22 cellular contexts compared by ENCODE assay signal in the genomic region with DNA sequence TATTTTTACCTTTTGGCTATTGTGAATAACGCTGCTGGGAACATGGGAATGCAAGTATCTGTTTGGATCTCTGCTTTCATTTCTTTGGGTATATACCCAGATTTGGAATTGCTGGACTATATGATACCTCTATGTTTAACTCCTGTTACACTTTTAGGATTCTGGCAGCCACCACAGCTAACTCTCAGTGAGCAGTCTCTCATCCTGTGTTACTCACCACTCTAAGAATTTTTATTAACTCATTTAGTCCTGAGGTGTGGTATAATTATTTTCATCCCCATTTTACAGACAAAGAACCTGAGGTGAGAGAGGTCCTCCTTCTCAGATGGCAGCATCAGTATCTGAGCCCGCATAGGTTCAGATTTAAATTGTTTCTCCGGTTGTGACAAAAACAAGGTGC. TPM values are rescaled to one million over a fixed set of nuclear protein-coding genes. Genes with fewer than 3 reads are reported as not detected.
DNase-seq lines count a peak whose midpoint lies in the region; ATAC-seq, FAIRE-seq and TF ChIP-seq lines count a peak whose summit lies in the region.
"Had no signal": no experiment of that assay in that cellular context is flagged by ENCODE, and none has a peak within 500 bp of the region (broad histone marks: within the 10 kb centered on the region; RNA-seq: fewer than 3 reads in every experiment).

No MANE protein-coding gene starts in this region.

- H3K4ac ChIP-seq in H9 (ENCODE audit: low read depth, low read length): no peak overlapping the region

- no peak overlapping the region for H2AFZ ChIP-seq in H9 (ENCODE audit: low read length)
- no peak overlapping the region for H2AFZ ChIP-seq in keratinocyte (ENCODE audit: control insufficient read depth, low read length)
- H2AFZ ChIP-seq in GM23248: no peak overlapping the region
- H2AFZ ChIP-seq: parathyroid adenoma had no signal

- CTCF ChIA-PET in A673 (lab: Charles Lee): no interaction called here

- no peaks in the 10 kb centered on the region for H3K23me2 ChIP-seq in H9 (ENCODE audit: insufficient read length, low read depth, low read length, poor library complexity, severe bottlenecking)

- H2BK20ac ChIP-seq in H9 (ENCODE audit: low read depth, low read length, poor library complexity, severe bottlenecking): no peak overlapping the region

- H4K20me1 ChIP-seq in H9 (ENCODE audit: control insufficient read depth, insufficient read depth, insufficient read length) (no peaks in the 10 kb centered on the region), keratinocyte (ENCODE audit: control insufficient read depth, extremely low read depth, insufficient read depth, low read length) (no peaks in the 10 kb centered on the region), GM23248 (ENCODE audit: insufficient read depth) (no peaks in the 10 kb centered on the region)

- no peak overlapping the region for H3K9ac ChIP-seq in H9 (ENCODE audit: extremely low read depth, insufficient read length, low read length)
- H3K9ac ChIP-seq in keratinocyte (ENCODE audit: control insufficient read depth, extremely low read depth, insufficient read depth, low read length): no peak overlapping the region
- H3K9ac ChIP-seq in stomach smooth muscle (ENCODE audit: low read length in 2 of 2): peak overlapping the region; percentile 5 to 59
- no peak overlapping the region for H3K9ac ChIP-seq in GM23248
- H3K9ac ChIP-seq: parathyroid adenoma had no signal

- H3K27ac Mint-ChIP-seq in H9 (peak overlapping the region in 2 of 3 experiments; percentile 91 to 93; a peak in 3 of 7 replicates), brain (peak overlapping the region; percentile 8 to 98 (median 84))
- H3K27ac Mint-ChIP-seq: activated naive CD8-positive, alpha-beta T cell; IgD-negative memory B cell had no signal

- H3K36me3 Mint-ChIP-seq in H9 (ENCODE audit: insufficient read depth in 1 of 3, low read depth in 3 of 3): no peaks in the 10 kb centered on the region; a peak in 1 of 7 replicates
- no peaks in the 10 kb centered on the region for H3K36me3 Mint-ChIP-seq in brain
- H3K36me3 Mint-ChIP-seq: activated naive CD8-positive, alpha-beta T cell had no signal

- no peaks in the 10 kb centered on the region for H3K79me1 ChIP-seq in H9 (ENCODE audit: insufficient read depth, low read depth, low read length, poor library complexity, severe bottlenecking)

- no peaks in the 10 kb centered on the region for H3K27me3 Mint-ChIP-seq in H9 (ENCODE audit: low read depth)
- no peaks in the 10 kb centered on the region for H3K27me3 Mint-ChIP-seq in brain
- H3K27me3 Mint-ChIP-seq: activated naive CD8-positive, alpha-beta T cell had no signal

- FAIRE-seq in keratinocyte (lab: Jason Lieb, UNC): no peak
- FAIRE-seq: TTC549 had no signal

- no peak overlapping the region for H2BK12ac ChIP-seq in H9 (ENCODE audit: insufficient read length, low read depth, low read length)

- H3F3A ChIP-seq in GM23248 (ENCODE audit: insufficient read depth): no peaks in the 10 kb centered on the region

- POLR2A ChIA-PET in A673 (lab: Charles Lee; ENCODE audit: low non-redundant PET): no interaction called here

- no peaks in the 10 kb centered on the region for H3K9me2 ChIP-seq in GM23248 (ENCODE audit: insufficient read depth)

- H3K9me3 ChIP-seq in H9 (ENCODE audit: control insufficient read depth, low read depth, low read length) (no peaks in the 10 kb centered on the region), keratinocyte (ENCODE audit: control insufficient read depth, low read depth, low read length) (no peaks in the 10 kb centered on the region), stomach smooth muscle (ENCODE audit: control insufficient read depth in 2 of 2, low read length in 2 of 2) (no peaks in the 10 kb centered on the region), A673 (ENCODE audit: low read depth, low read length, poor library complexity, severe bottlenecking) (no peaks in the 10 kb centered on the region), GM23248 (ENCODE audit: low read depth) (no peaks in the 10 kb centered on the region)
- H3K9me3 ChIP-seq: Peyer's patch had no signal

- no peak overlapping the region for H3K18ac ChIP-seq in H9 (ENCODE audit: insufficient read length, low read depth, low read length)

- H3K14ac ChIP-seq in H9 (ENCODE audit: insufficient read depth, low read length): no peak overlapping the region

- H3K36me3 ChIP-seq in keratinocyte (ENCODE audit: control insufficient read depth in 2 of 2, extremely low read depth in 1 of 2, insufficient read depth in 2 of 2, low read length in 2 of 2): no peaks in the 10 kb centered on the region
- H3K36me3 ChIP-seq in stomach smooth muscle (ENCODE audit: control insufficient read depth in 2 of 2, insufficient read depth in 2 of 2, low read length in 2 of 2): no peaks in the 10 kb centered on the region
- no peaks in the 10 kb centered on the region for H3K36me3 ChIP-seq in A673 (ENCODE audit: insufficient read depth, low read length, poor library complexity, severe bottlenecking)
- no peaks in the 10 kb centered on the region for H3K36me3 ChIP-seq in GM23248 (ENCODE audit: low read depth)
- H3K36me3 ChIP-seq: Peyer's patch had no signal

- no peak overlapping the region for H3K4me2 ChIP-seq in H9 (ENCODE audit: insufficient read depth, insufficient read length, low read length)
- H3K4me2 ChIP-seq in keratinocyte (ENCODE audit: control insufficient read depth, extremely low read depth, insufficient read depth, low read depth, low read length): peak overlapping the region; percentile 36
- no peak overlapping the region for H3K4me2 ChIP-seq in GM23248 (ENCODE audit: unreplicated experiment)

- DNase-seq in H9 (no peak), keratinocyte (ENCODE audit: low read depth, low spot score) (no peak), GM19238 (ENCODE audit: insufficient read length, low spot score) (no peak), A673 (ENCODE audit: low spot score) (no peak), GM23248 (no peak)
- DNase-seq: activated CD4-positive, alpha-beta T cell treated with anti-CD3 and anti-CD28 coated beads, Interleukin-2, amount 50 U/mL, for 4 hours; activated T-cell treated with anti-CD3 and anti-CD28 coated beads, Interleukin-2, amount 50 U/mL, for 1 hour; COR-L47; GDM1; left colon; MV-4-11; NCI-H2107; Peyer's patch; stimulated activated CD4-positive, alpha-beta T cell treated with anti-CD3 and anti-CD28 coated beads, Interleukin-12 subunit alpha, Interleukin-12 subunit beta, amount 100 ng/mL, for 4 hours; stimulated activated naive CD4-positive, alpha-beta T cell had no signal

- no peak overlapping the region for H2BK120ac ChIP-seq in H9 (ENCODE audit: low read depth, low read length, poor library complexity, severe bottlenecking)

- H4K5ac ChIP-seq in H9 (ENCODE audit: insufficient read length, low read depth, low read length): no peak overlapping the region

- no peak overlapping the region for H3K56ac ChIP-seq in H9 (ENCODE audit: insufficient read length, low read depth, low read length)

- H3K23ac ChIP-seq in H9 (ENCODE audit: insufficient read length, low read depth, low read length): no peak overlapping the region

- peaks cover 3% of the 10 kb centered on the region; the same call in 1 of the 2 replicates for H3K4me1 ChIP-seq in H9 (ENCODE audit: insufficient read depth, low read length)
- peaks cover 29% of the 10 kb centered on the region for H3K4me1 ChIP-seq in keratinocyte (ENCODE audit: control insufficient read depth, extremely low read depth, insufficient read depth, low read length)
- H3K4me1 ChIP-seq in stomach smooth muscle (ENCODE audit: control insufficient read depth, insufficient read depth, low read length): peaks cover 26% of the 10 kb centered on the region
- H3K4me1 ChIP-seq in A673 (ENCODE audit: insufficient read depth, low read length, poor library complexity, severe bottlenecking): no peaks in the 10 kb centered on the region
- peaks cover 12% of the 10 kb centered on the region for H3K4me1 ChIP-seq in GM23248 (ENCODE audit: insufficient read depth)

- H3K27ac ChIP-seq in H9 (ENCODE audit: insufficient read length, low read depth, low read length): no peak overlapping the region
- H3K27ac ChIP-seq in keratinocyte (ENCODE audit: control insufficient read depth, insufficient read depth, low read length): peak overlapping the region; percentile 91
- H3K27ac ChIP-seq in stomach smooth muscle (ENCODE audit: low read length): peak overlapping the region; percentile 81
- no peak overlapping the region for H3K27ac ChIP-seq in A673 (ENCODE audit: low read depth, low read length, poor library complexity, severe bottlenecking)
- no peak overlapping the region for H3K27ac ChIP-seq in GM23248
- H3K27ac ChIP-seq: parathyroid adenoma had no signal

- no peak overlapping the region for H3K4me3 Mint-ChIP-seq in H9
- H3K4me3 Mint-ChIP-seq in brain: no peak overlapping the region
- H3K4me3 Mint-ChIP-seq: activated naive CD8-positive, alpha-beta T cell; IgD-negative memory B cell had no signal

- H3K9me1 ChIP-seq in keratinocyte (ENCODE audit: control insufficient read depth, extremely low read depth, insufficient read depth, low read length): no peaks in the 10 kb centered on the region

- peak overlapping the region; percentile 47 for H3T11ph ChIP-seq in H9 (ENCODE audit: low read length)

- peaks cover 29 to 31% of the 10 kb centered on the region in 2 experiments for H3K4me1 Mint-ChIP-seq in H9
- H3K4me1 Mint-ChIP-seq in brain: peaks cover 43% of the 10 kb centered on the region

- intact Hi-C loops in A673 (cut with micrococcal nuclease; ENCODE audit: unreplicated experiment): no loop called here

- TF ChIP-seq CTCF in H9 (conservative IDR thresholded peaks at IDR 0.05) (no peak), brain (conservative IDR thresholded peaks at IDR 0.05) (no peak), keratinocyte (optimal IDR thresholded peaks at IDR 0.05 in 1 of 3, IDR thresholded peaks at IDR 0.05 in 1 of 3, conservative IDR thresholded peaks at IDR 0.05 in 1 of 3; ENCODE audit: extremely low read depth in 1 of 3, insufficient read depth in 2 of 3, low read length in 3 of 3) (no peak), A673 (conservative IDR thresholded peaks at IDR 0.05; ENCODE audit: low read depth, low read length) (no peak)

- WGBS in H9 (ENCODE audit: extremely low coverage, insufficient read length, low lambda C conversion rate): no CpG with 5 or more reads among the region's 3 CpGs
- WGBS in GM23248 (ENCODE audit: low coverage in 1 of 2, low lambda C conversion rate in 2 of 2, missing lambda C conversion rate in 2 of 2), 2 experiments: 85 to 88% methylated on average over 3 of the region's 3 CpGs

- H4K91ac ChIP-seq in H9 (ENCODE audit: insufficient read length, low read depth, low read length): no peak overlapping the region

- H2BK5ac ChIP-seq in H9 (ENCODE audit: insufficient read length, low read length): no peak overlapping the region

- H3K27me3 ChIP-seq in H9 (ENCODE audit: insufficient read depth, low read length): no peaks in the 10 kb centered on the region
- no peaks in the 10 kb centered on the region for H3K27me3 ChIP-seq in keratinocyte (ENCODE audit: control insufficient read depth, extremely low read depth, insufficient read depth, low read length)
- no peaks in the 10 kb centered on the region for H3K27me3 ChIP-seq in stomach smooth muscle (ENCODE audit: control insufficient read depth in 1 of 2, insufficient read depth in 2 of 2, low read length in 2 of 2)
- H3K27me3 ChIP-seq in A673 (replicated peaks; ENCODE audit: insufficient read depth, low read depth, low read length, poor library complexity): no peaks in the 10 kb centered on the region
- no peaks in the 10 kb centered on the region for H3K27me3 ChIP-seq in GM23248 (replicated peaks; ENCODE audit: insufficient read depth)
- H3K27me3 ChIP-seq: Peyer's patch had no signal

- dilution Hi-C loops in keratinocyte (cut with MboI; ENCODE audit: extremely low pct_ligation_motif_present, low sequenced_read_pairs): no loop called here

- no peak overlapping the region for H2BK15ac ChIP-seq in H9 (ENCODE audit: low read depth, low read length)

- H3K9me3 Mint-ChIP-seq in H9 (no peaks in the 10 kb centered on the region), brain (peaks cover 0 to 3% (median 0%) of the 10 kb centered on the region in 5 experiments)

- no peak for ATAC-seq in SK-N-SH treated with all-trans-retinoic acid at 6 μM for 48 hours
- ATAC-seq: left colon had no signal

- in situ Hi-C loops in GM23248 (cut with MboI): no loop called here

- no peaks in the 10 kb centered on the region for H3K79me2 ChIP-seq in H9 (ENCODE audit: insufficient read depth, low read length)
- H3K79me2 ChIP-seq in keratinocyte (ENCODE audit: control insufficient read depth, insufficient read depth, low read length): no peaks in the 10 kb centered on the region
- no peaks in the 10 kb centered on the region for H3K79me2 ChIP-seq in GM23248 (ENCODE audit: insufficient read depth)

- no TSS peak for BruUV-seq in A673 (replicated peaks; lab: Mats Ljungman, UMichigan)

- H2AK5ac ChIP-seq in H9 (ENCODE audit: insufficient read length, low read length): no peak overlapping the region

- H3K4me3 ChIP-seq in keratinocyte (ENCODE audit: control insufficient read depth in 2 of 3, extremely low read depth in 1 of 3, insufficient read depth in 2 of 3, low read depth in 1 of 3, low read length in 3 of 3) (no peak overlapping the region), stomach smooth muscle (ENCODE audit: low read length in 2 of 2) (no peak overlapping the region), A673 (ENCODE audit: low read depth, low read length, poor library complexity, severe bottlenecking) (no peak overlapping the region), GM23248 (no peak overlapping the region)
- H3K4me3 ChIP-seq: Peyer's patch had no signal

- no peak overlapping the region for H4K8ac ChIP-seq in H9 (replicated peaks; ENCODE audit: insufficient read length, low read depth, low read length)

RNA-seq across cellular contexts. Expression of a gene that starts 1.1 kb away (rescaled TPM):
- 0.11 and 0.22 TPM in 2 replicates for total RNA-seq in H9 (2021)
- polyA plus RNA-seq in brain (ENCODE audit: insufficient read depth, low read depth, low replicate concordance): not detected
- 0.08 to 0.09 TPM (median 0.08 TPM) in 3 replicates for polyA plus RNA-seq in keratinocyte
- not detected for polyA plus RNA-seq in keratinocyte (2011; ENCODE audit: low read depth)
- polyA plus RNA-seq in keratinocyte (2011; cell fraction: cytosol; rRNA removed): 0.11 TPM in 1 of 2 replicates, not detected in the other
- polyA plus RNA-seq in keratinocyte (2011; cell fraction: nucleus; rRNA removed): 0.13 and 0.16 TPM in 2 replicates
- 0.05 and 0.17 TPM in 2 replicates for polyA plus RNA-seq in keratinocyte (2012; ENCODE audit: low replicate concordance)
- 0.06 TPM in 1 of 3 replicates, not detected in the others for polyA minus RNA-seq in keratinocyte
- not detected for polyA minus RNA-seq in keratinocyte (2011; cell fraction: cytosol; rRNA and poly(A)+ RNA removed)
- not detected in 2 replicates for polyA minus RNA-seq in keratinocyte (2011; cell fraction: nucleus; rRNA and poly(A)+ RNA removed)
- not detected in 2 replicates for total RNA-seq in A673 (2021)
- not detected in 2 replicates for total RNA-seq in GM23248 (2014; rRNA removed; shearing (Covaris generic))
- not detected in 2 replicates for polyA plus RNA-seq in GM23248 (2016; fragmentation: Nextera tagmentation; extraction: Ambion mirVana)
- total RNA-seq: left colon, Peyer's patch had no signal
- polyA plus RNA-seq: IgD-negative memory B cell had no signal

Comparison
In these comparisons a context has a peak if more than half of its experiments do, and no peak if none do; other contexts are left out.
1. H3K27ac ChIP-seq: peak in keratinocyte (single experiment) and stomach smooth muscle (single experiment); none in H9 (single experiment), A673 (single experiment) and GM23248 (single experiment).
2. H3K9ac ChIP-seq: peak in stomach smooth muscle (2 of 2); none in H9 (single experiment), keratinocyte (single experiment) and GM23248 (single experiment).